Comparison of ENCODE assay signal across 21 cellular contexts in genomic region chr2:16821696-16822095, GRCh38.
A peak's percentile ranks its signal among the peaks of the same experiment; 100 is the strongest.
DNase-seq lines count a peak whose midpoint lies in the region; ATAC-seq and TF ChIP-seq lines count a peak whose summit lies in the region.
"Had no signal": no experiment of that assay in that cellular context is flagged by ENCODE, and none has a peak within 500 bp of the region (broad histone marks: within the 10 kb centered on the region; RNA-seq: fewer than 3 reads in every experiment).

No MANE protein-coding gene starts in this region.

- WGBS in psoas muscle, 3 donors, result 76 to 81% (median 77%) methylated on average over 2 of the region's 2 CpGs
- 78 to 95% (median 81%) methylated on average over 2 of the region's 2 CpGs for WGBS in spleen, 5 donors

- H3K27me3 ChIP-seq in psoas muscle (ENCODE audit: insufficient read depth in 3 of 3, low read length in 2 of 3) (no peaks in the 10 kb centered on the region), spleen (replicated peaks in 1 of 7) (no peaks in the 10 kb centered on the region)
- H3K27me3 ChIP-seq: adrenal gland, BLaER1, ovary, sigmoid colon had no signal

- no peak overlapping the region for H3K27ac ChIP-seq in psoas muscle
- no peak overlapping the region for H3K27ac ChIP-seq in spleen
- H3K27ac ChIP-seq: adrenal gland, BLaER1, coronary artery, ovary, sigmoid colon, WERI-Rb-1 had no signal

- H3K4me1 ChIP-seq in psoas muscle (no peaks in the 10 kb centered on the region), spleen (no peaks in the 10 kb centered on the region)
- H3K4me1 ChIP-seq: adrenal gland, BLaER1, sigmoid colon had no signal

- intact Hi-C loops in psoas muscle (cut with DNase I) (no loop called here), spleen (cut with DNase I; ENCODE audit: low total_unique reads) (no loop called here), left ventricle myocardium superior (cut with micrococcal nuclease) (no loop called here)

- TF ChIP-seq POLR2A in spleen (IDR thresholded peaks at IDR 0.05), result no peak

- H3K9me3 ChIP-seq in psoas muscle (no peaks in the 10 kb centered on the region), spleen (peaks cover 0 to 6% (median 0%) of the 10 kb centered on the region in 8 donors)
- H3K9me3 ChIP-seq: adrenal gland, BLaER1, ovary, sigmoid colon had no signal

- no peak overlapping the region for H3K4me3 ChIP-seq in psoas muscle
- no peak overlapping the region for H3K4me3 ChIP-seq in spleen
- H3K4me3 ChIP-seq: adrenal gland, BLaER1, coronary artery, GM12878, ovary, sigmoid colon had no signal

- no peak for ATAC-seq in psoas muscle
- ATAC-seq in left ventricle myocardium superior, result no peak
- ATAC-seq: GM12878; naive thymus-derived CD4-positive, alpha-beta T cell had no signal

- no peak for TF ChIP-seq CTCF in psoas muscle (IDR thresholded peaks at IDR 0.05)
- TF ChIP-seq CTCF in spleen (IDR thresholded peaks at IDR 0.05 in 8 of 11, conservative IDR thresholded peaks at IDR 0.05 in 3 of 11), result no peak

- DNase-seq in A172 (ENCODE audit: low spot score) (peak; percentile 60), NCI-H1105 treated with DMSO at 0.1 percent for 48 hours (lab: John Stamatoyannopoulos, UW) (peak; percentile 54), RPMI7951 (ENCODE audit: low read depth) (peak; percentile 14), inferior parietal cortex (ENCODE audit: extremely low spot score) (peak; percentile 52), psoas muscle (no peak), spleen (no peak), left ventricle myocardium superior (no peak)
- DNase-seq in stimulated activated CD4-positive, alpha-beta T cell treated with anti-CD3 and anti-CD28 coated beads, Interleukin-2, amount 100 ng/mL, for 48 hours, result no peak
- DNase-seq: activated CD4-positive, alpha-beta T cell treated with anti-CD3 and anti-CD28 coated beads, Interleukin-2, amount 50 U/mL, for 48 hours; adrenal gland; GF-D8; naive thymus-derived CD4-positive, alpha-beta T cell; NCI-H2171; NCI-H524 treated with DMSO at 0.1 percent for 48 hours; ovary; SHP77; sigmoid colon; WERI-Rb-1 had no signal

- no peaks in the 10 kb centered on the region for H3K36me3 ChIP-seq in psoas muscle (ENCODE audit: insufficient read depth in 1 of 2, low read depth in 1 of 2)
- no peaks in the 10 kb centered on the region for H3K36me3 ChIP-seq in spleen
- H3K36me3 ChIP-seq: adrenal gland, BLaER1, ovary, sigmoid colon, WERI-Rb-1 had no signal

Comparison
In these comparisons a context has a peak if more than half of its experiments do, and no peak if none do; other contexts are left out.
1. DNase-seq: peak in A172 (single experiment), NCI-H1105 treated with DMSO at 0.1 percent for 48 hours (single experiment), RPMI7951 (single experiment) and inferior parietal cortex (single experiment); none in psoas muscle (0 of 2), spleen (single experiment), left ventricle myocardium superior (single experiment) and stimulated activated CD4-positive, alpha-beta T cell treated with anti-CD3 and anti-CD28 coated beads, Interleukin-2, amount 100 ng/mL, for 48 hours (0 of 2).